In genomic region chr20:32357869-32358631, GRCh38 we compare ENCODE assay signal across 1 cellular context.
A peak's percentile ranks its signal among the peaks of the same experiment; 100 is the strongest.
TF ChIP-seq lines count a peak whose summit lies in the region.

TSS of gene ASXL1 (plus strand) at chr20:32358331. CDS start at chr20:32358776, 445 bp downstream.

TF ChIP-seq in neural cell, 6 proteins besides CTCF, POLR2A, EP300 and RAD21 (continued from another document):
- TF ChIP-seq REST (IDR thresholded peaks at IDR 0.05; ENCODE audit: borderline replicate concordance) = peak; percentile 98
- TF ChIP-seq SMC3 (conservative IDR thresholded peaks at IDR 0.05; ENCODE audit: poor library complexity) = peak; percentile 21
- TF ChIP-seq EZH2 (IDR thresholded peaks at IDR 0.05; ENCODE audit: borderline replicate concordance, insufficient read depth, low read length, poor library complexity, severe bottlenecking) = no peak
- TF ChIP-seq POLR2AphosphoS5 (IDR thresholded peaks at IDR 0.05) = peak; percentile 76
